ENCODE assay signal across 7 cellular contexts in the genomic region with DNA sequence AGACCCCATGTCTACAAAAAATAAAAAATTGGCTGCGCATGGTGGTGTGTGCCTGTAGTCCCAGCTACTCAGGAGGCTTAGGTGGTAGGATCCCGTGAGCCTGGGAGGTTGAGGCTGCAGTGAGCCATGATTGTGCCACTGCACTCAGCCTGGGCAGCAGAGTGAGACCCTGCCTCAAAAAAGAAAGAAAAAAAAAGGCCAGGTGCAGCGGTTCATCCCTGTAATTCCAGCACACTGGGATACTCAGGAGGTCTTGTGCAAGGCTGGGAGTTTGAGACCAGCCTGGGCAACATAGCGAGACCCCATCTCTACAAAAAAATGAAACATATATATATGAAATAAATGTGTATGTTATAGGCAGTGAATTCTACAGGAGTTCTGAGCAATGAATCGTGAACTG.
"Had no signal": no experiment of that assay in that cellular context is flagged by ENCODE, and none has a peak within 500 bp of the region (broad histone marks: within the 10 kb centered on the region; RNA-seq: fewer than 3 reads in every experiment).

No MANE protein-coding gene starts in this region.

- H3K27ac ChIP-seq: HL-60 had no signal

- ATAC-seq: HepG2 had no signal

- H3K27ac Mint-ChIP-seq: IgD-negative memory B cell had no signal

- H3K27me3 Mint-ChIP-seq: IgD-negative memory B cell had no signal

- DNase-seq: IMR-90, KBM-7, KG1 had no signal

- FAIRE-seq: HepG2, HTR-8/SVneo had no signal

- H3K4me3 Mint-ChIP-seq: IgD-negative memory B cell had no signal

- H3K4me1 Mint-ChIP-seq: IgD-negative memory B cell had no signal
